ENCODE assay signal across 1 cellular context in genomic region chr2:11796190-11797171, GRCh38.
TF ChIP-seq lines count a peak whose summit lies in the region.

No MANE protein-coding gene starts in this region.

TF ChIP-seq in GM23338, 12 proteins besides CTCF, POLR2A, EP300 and RAD21 (continued from another document):
- TF ChIP-seq, protein P1, sequence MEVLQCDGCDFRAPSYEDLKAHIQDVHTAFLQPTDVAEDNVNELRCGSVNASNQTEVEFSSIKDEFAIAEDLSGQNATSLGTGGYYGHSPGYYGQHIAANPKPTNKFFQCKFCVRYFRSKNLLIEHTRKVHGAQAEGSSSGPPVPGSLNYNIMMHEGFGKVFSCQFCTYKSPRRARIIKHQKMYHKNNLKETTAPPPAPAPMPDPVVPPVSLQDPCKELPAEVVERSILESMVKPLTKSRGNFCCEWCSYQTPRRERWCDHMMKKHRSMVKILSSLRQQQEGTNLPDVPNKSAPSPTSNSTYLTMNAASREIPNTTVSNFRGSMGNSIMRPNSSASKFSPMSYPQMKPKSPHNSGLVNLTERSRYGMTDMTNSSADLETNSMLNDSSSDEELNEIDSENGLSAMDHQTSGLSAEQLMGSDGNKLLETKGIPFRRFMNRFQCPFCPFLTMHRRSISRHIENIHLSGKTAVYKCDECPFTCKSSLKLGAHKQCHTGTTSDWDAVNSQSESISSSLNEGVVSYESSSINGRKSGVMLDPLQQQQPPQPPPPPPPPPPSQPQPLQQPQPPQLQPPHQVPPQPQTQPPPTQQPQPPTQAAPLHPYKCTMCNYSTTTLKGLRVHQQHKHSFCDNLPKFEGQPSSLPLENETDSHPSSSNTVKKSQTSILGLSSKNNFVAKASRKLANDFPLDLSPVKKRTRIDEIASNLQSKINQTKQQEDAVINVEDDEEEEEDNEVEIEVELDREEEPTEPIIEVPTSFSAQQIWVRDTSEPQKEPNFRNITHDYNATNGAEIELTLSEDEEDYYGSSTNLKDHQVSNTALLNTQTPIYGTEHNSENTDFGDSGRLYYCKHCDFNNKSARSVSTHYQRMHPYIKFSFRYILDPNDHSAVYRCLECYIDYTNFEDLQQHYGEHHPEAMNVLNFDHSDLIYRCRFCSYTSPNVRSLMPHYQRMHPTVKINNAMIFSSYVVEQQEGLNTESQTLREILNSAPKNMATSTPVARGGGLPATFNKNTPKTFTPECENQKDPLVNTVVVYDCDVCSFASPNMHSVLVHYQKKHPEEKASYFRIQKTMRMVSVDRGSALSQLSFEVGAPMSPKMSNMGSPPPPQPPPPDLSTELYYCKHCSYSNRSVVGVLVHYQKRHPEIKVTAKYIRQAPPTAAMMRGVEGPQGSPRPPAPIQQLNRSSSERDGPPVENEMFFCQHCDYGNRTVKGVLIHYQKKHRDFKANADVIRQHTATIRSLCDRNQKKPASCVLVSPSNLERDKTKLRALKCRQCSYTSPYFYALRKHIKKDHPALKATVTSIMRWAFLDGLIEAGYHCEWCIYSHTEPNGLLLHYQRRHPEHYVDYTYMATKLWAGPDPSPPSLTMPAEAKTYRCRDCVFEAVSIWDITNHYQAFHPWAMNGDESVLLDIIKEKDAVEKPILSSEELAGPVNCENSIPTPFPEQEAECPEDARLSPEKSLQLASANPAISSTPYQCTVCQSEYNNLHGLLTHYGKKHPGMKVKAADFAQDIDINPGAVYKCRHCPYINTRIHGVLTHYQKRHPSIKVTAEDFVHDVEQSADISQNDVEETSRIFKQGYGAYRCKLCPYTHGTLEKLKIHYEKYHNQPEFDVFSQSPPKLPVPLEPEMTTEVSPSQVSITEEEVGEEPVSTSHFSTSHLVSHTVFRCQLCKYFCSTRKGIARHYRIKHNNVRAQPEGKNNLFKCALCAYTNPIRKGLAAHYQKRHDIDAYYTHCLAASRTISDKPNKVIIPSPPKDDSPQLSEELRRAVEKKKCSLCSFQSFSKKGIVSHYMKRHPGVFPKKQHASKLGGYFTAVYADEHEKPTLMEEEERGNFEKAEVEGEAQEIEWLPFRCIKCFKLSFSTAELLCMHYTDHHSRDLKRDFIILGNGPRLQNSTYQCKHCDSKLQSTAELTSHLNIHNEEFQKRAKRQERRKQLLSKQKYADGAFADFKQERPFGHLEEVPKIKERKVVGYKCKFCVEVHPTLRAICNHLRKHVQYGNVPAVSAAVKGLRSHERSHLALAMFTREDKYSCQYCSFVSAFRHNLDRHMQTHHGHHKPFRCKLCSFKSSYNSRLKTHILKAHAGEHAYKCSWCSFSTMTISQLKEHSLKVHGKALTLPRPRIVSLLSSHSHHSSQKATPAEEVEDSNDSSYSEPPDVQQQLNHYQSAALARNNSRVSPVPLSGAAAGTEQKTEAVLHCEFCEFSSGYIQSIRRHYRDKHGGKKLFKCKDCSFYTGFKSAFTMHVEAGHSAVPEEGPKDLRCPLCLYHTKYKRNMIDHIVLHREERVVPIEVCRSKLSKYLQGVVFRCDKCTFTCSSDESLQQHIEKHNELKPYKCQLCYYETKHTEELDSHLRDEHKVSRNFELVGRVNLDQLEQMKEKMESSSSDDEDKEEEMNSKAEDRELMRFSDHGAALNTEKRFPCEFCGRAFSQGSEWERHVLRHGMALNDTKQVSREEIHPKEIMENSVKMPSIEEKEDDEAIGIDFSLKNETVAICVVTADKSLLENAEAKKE (CRISPR knock-in tag; IDR thresholded peaks at IDR 0.05) = no peak
- TF ChIP-seq POLR2AphosphoS5 (IDR thresholded peaks at IDR 0.05; ENCODE audit: low read depth) = no peak
- no peak for TF ChIP-seq STAT1 (IDR thresholded peaks at IDR 0.05; ENCODE audit: unreplicated experiment)
- TF ChIP-seq EZH2 (IDR thresholded peaks at IDR 0.05; ENCODE audit: low read depth, unreplicated experiment) = no peak
- no peak for TF ChIP-seq CREB1 (CRISPR knock-in tag; IDR thresholded peaks at IDR 0.05; ENCODE audit: low read depth)
